1 cellular context compared by ENCODE assay signal in genomic region chr11:111601979-111602864, GRCh38.
TF ChIP-seq lines count a peak whose summit lies in the region.

Gene SIK2, plus strand, starts transcription at chr11:111602449. Its CDS starts 115 bp downstream, at chr11:111602564.

TF ChIP-seq in K562, 482 proteins besides CTCF, POLR2A, EP300 and RAD21 (continued from another document and continues in another):
- TF ChIP-seq E2F6 (IDR thresholded peaks at IDR 0.05; ENCODE audit: borderline replicate concordance in 1 of 2, extremely low read depth in 1 of 2, insufficient read depth in 1 of 2, insufficient read length in 1 of 2, low read depth in 1 of 2, low read length in 1 of 2, poor library complexity in 1 of 2, severe bottlenecking in 1 of 2) (peak; percentile 93 to 97), NEUROD1 (IDR thresholded peaks at IDR 0.05; ENCODE audit: borderline replicate concordance, low read depth, low read length, partially characterized antibody) (peak; percentile 67), SMC3 (conservative IDR thresholded peaks at IDR 0.05; ENCODE audit: insufficient read depth, low read depth, low read length) (peak; percentile 98), PRDM10 (IDR thresholded peaks at IDR 0.05; ENCODE audit: partially characterized antibody) (no peak), ZNF263 (CRISPR knock-in tag; IDR thresholded peaks at IDR 0.05; ENCODE audit: borderline replicate concordance) (peak; percentile 47; the same call in 1 of the 2 replicates), ZNF511 (CRISPR knock-in tag; IDR thresholded peaks at IDR 0.05) (0 out of 2 replicates have a peak, but pooled peaks have one; percentile 42), ZNF311 (CRISPR knock-in tag; IDR thresholded peaks at IDR 0.05) (no peak), ZEB2 (IDR thresholded peaks at IDR 0.05) (no peak), ZFP91 (CRISPR knock-in tag; IDR thresholded peaks at IDR 0.05) (0 out of 2 replicates have a peak, but pooled peaks have one; percentile 21), MCM2 (IDR thresholded peaks at IDR 0.05; ENCODE audit: low read depth) (no peak), ARID4B (CRISPR knock-in tag; IDR thresholded peaks at IDR 0.05) (peak; percentile 74; the same call in 1 of the 2 replicates), SMARCA5 (IDR thresholded peaks at IDR 0.05) (no peak), BMI1 (IDR thresholded peaks at IDR 0.05; ENCODE audit: low read length) (0 out of 2 replicates have a peak, but pooled peaks have one; percentile 36), SETDB1 (IDR thresholded peaks at IDR 0.05; ENCODE audit: low read length) (no peak), FOXP1 (CRISPR knock-in tag; IDR thresholded peaks at IDR 0.05) (peak; percentile 78; the same call in 1 of the 2 replicates), SMAD3 (CRISPR knock-in tag; conservative IDR thresholded peaks at IDR 0.05) (no peak), UBTF (IDR thresholded peaks at IDR 0.05; ENCODE audit: borderline replicate concordance in 1 of 2, low read depth in 2 of 2, low read length in 2 of 2) (peak in 1 of 2 experiments; percentile 55; a peak in 1 of 4 replicates), PTBP1 (IDR thresholded peaks at IDR 0.05; ENCODE audit: low read depth, low read length) (no peak), TCF7L2 (IDR thresholded peaks at IDR 0.05; ENCODE audit: low read depth, low read length) (no peak), ARID3A (IDR thresholded peaks at IDR 0.05; ENCODE audit: borderline replicate concordance, low read depth, low read length) (no peak), ETS2 (tag; IDR thresholded peaks at IDR 0.05; ENCODE audit: borderline replicate concordance, poor library complexity, severe bottlenecking) (no peak), NRF1 (conservative IDR thresholded peaks at IDR 0.05 in 1 of 2, IDR thresholded peaks at IDR 0.05 in 1 of 2) (peak; percentile 50 to 66; a peak in 3 of 4 replicates), NR2C2 (CRISPR knock-in tag; IDR thresholded peaks at IDR 0.05) (peak; percentile 53; the same call in 1 of the 2 replicates), NR2C2 (tag; IDR thresholded peaks at IDR 0.05) (0 out of 2 replicates have a peak, but pooled peaks have one; percentile 9), MAZ (CRISPR knock-in tag; conservative IDR thresholded peaks at IDR 0.05 in 1 of 2, IDR thresholded peaks at IDR 0.05 in 1 of 2) (peak; percentile 99 to 100), PHF8 (IDR thresholded peaks at IDR 0.05; ENCODE audit: borderline replicate concordance, low read length) (peak; percentile 65; the same call in 1 of the 2 replicates), TAF7 (tag; IDR thresholded peaks at IDR 0.05) (no peak), KDM1A (IDR thresholded peaks at IDR 0.05) (no peak), ZNF23 (CRISPR knock-in tag; IDR thresholded peaks at IDR 0.05) (no peak), ZNF668 (CRISPR knock-in tag; IDR thresholded peaks at IDR 0.05) (no peak), RUNX1 (IDR thresholded peaks at IDR 0.05; ENCODE audit: low read depth) (0 out of 2 replicates have a peak, but pooled peaks have one; percentile 15), RNF2 (IDR thresholded peaks at IDR 0.05) (peak; percentile 59; the same call in 1 of the 2 replicates), E2F4 (CRISPR knock-in tag; IDR thresholded peaks at IDR 0.05; ENCODE audit: low read depth) (peak; percentile 77; the same call in 1 of the 2 replicates), MNT (conservative IDR thresholded peaks at IDR 0.05) (peak in 1 of 2 experiments; percentile 75; a peak in 1 of 4 replicates), KLF13 (tag; IDR thresholded peaks at IDR 0.05; ENCODE audit: borderline replicate concordance, low read depth) (peak; percentile 96; the same call in 1 of the 2 replicates), EP400 (IDR thresholded peaks at IDR 0.05) (peak; percentile 56; the same call in 1 of the 2 replicates), CBFB (CRISPR knock-in tag; IDR thresholded peaks at IDR 0.05) (0 out of 2 replicates have a peak, but pooled peaks have one; percentile 36)
